In genomic region chr1:201113451-201114244, GRCh38 we compare ENCODE assay signal across 10 cellular contexts. TPM values are rescaled to one million over a fixed set of nuclear protein-coding genes. Genes with fewer than 3 reads are reported as not detected.
A peak's percentile ranks its signal among the peaks of the same experiment; 100 is the strongest.
DNase-seq lines count a peak whose midpoint lies in the region; ATAC-seq, FAIRE-seq and TF ChIP-seq lines count a peak whose summit lies in the region.
"Had no signal": no experiment of that assay in that cellular context is flagged by ENCODE, and none has a peak within 500 bp of the region (broad histone marks: within the 10 kb centered on the region; RNA-seq: fewer than 3 reads in every experiment).

No MANE protein-coding gene starts in this region.

- H3K36me3 ChIP-seq in BLaER1 (peaks cover 10% of the 10 kb centered on the region; the same call in 1 of the 2 replicates), HUES64 (ENCODE audit: insufficient read depth, low read length) (no peaks in the 10 kb centered on the region), bronchial epithelial cell (ENCODE audit: control insufficient read depth, insufficient read depth, low read length) (no peaks in the 10 kb centered on the region), gastroesophageal sphincter (no peaks in the 10 kb centered on the region)

- ATAC-seq in HG03095 (IDR thresholded peaks at IDR 0.05; ENCODE audit: unreplicated experiment) (no peak), gastroesophageal sphincter (no peak), left ventricle myocardium superior (no peak)

- WGBS in HUES64: 48% methylated on average over 13 of the region's 17 CpGs
- 49 to 66% methylated on average over 10 to 12 of the region's 17 CpGs for WGBS in gastroesophageal sphincter (ENCODE audit: low coverage in 1 of 2), 2 donors

- intact Hi-C loops in left ventricle myocardium superior (cut with micrococcal nuclease): no loop called here

- DNase-seq in bronchial epithelial cell (ENCODE audit: low read depth) (peak; percentile 17), neural crest cell (ENCODE audit: low read depth, low spot score) (no peak), left ventricle myocardium superior (no peak), cerebellar cortex (ENCODE audit: low spot score) (no peak)

- peaks cover 29% of the 10 kb centered on the region for H3K27me3 Mint-ChIP-seq in neural crest cell (ENCODE audit: low read depth)

- H3K9ac ChIP-seq in BLaER1 (peak overlapping the region; percentile 81), HUES64 (ENCODE audit: low read depth, low read length) (0 out of 2 replicates have a peak overlapping the region, but pooled peaks have one; percentile 21)

- FAIRE-seq in bronchial epithelial cell (lab: Jason Lieb, UNC): no peak

- H3K9me3 ChIP-seq in BLaER1 (no peaks in the 10 kb centered on the region), HUES64 (ENCODE audit: insufficient read depth, low read depth, low read length) (no peaks in the 10 kb centered on the region), gastroesophageal sphincter (no peaks in the 10 kb centered on the region)

- H3K27ac Mint-ChIP-seq in neural crest cell (ENCODE audit: unreplicated experiment): no peak overlapping the region

- H3K4me1 ChIP-seq in BLaER1 (peaks cover 57% of the 10 kb centered on the region), HUES64 (ENCODE audit: insufficient read depth, low read length) (0 out of 2 replicates have a peak, but pooled peaks cover 3% of the 10 kb centered on the region), gastroesophageal sphincter (peaks cover 0 to 19% (median 0%) of the 10 kb centered on the region in 3 donors)

- no peak for TF ChIP-seq POLR2A in gastroesophageal sphincter (IDR thresholded peaks at IDR 0.05)

- H3K4me3 Mint-ChIP-seq in neural crest cell: peak overlapping the region; percentile 77

- no peaks in the 10 kb centered on the region for H3K9me3 Mint-ChIP-seq in neural crest cell

- H3K36me3 Mint-ChIP-seq in neural crest cell (ENCODE audit: low read depth): no peaks in the 10 kb centered on the region

- H3K27ac ChIP-seq in BLaER1: peak overlapping the region; percentile 83
- no peak overlapping the region for H3K27ac ChIP-seq in HUES64 (ENCODE audit: low read depth, low read length)
- H3K27ac ChIP-seq in gastroesophageal sphincter: peak overlapping the region in 2 of 4 donors; percentile 44 to 74

- no peak for TF ChIP-seq EP300 in gastroesophageal sphincter (IDR thresholded peaks at IDR 0.05)

- H3K4me3 ChIP-seq in BLaER1: peak overlapping the region; percentile 71
- peak overlapping the region; percentile 56 for H3K4me3 ChIP-seq in HUES64 (ENCODE audit: low read length)
- H3K4me3 ChIP-seq in bronchial epithelial cell (ENCODE audit: low read depth, low read length): peak overlapping the region; percentile 61
- peak overlapping the region in 1 of 2 donors; percentile 64 for H3K4me3 ChIP-seq in gastroesophageal sphincter

- TF ChIP-seq CTCF in bronchial epithelial cell (IDR thresholded peaks at IDR 0.05; ENCODE audit: insufficient read depth, low read length, severe bottlenecking): no peak
- no peak for TF ChIP-seq CTCF in neural crest cell (conservative IDR thresholded peaks at IDR 0.05)
- no peak for TF ChIP-seq CTCF in gastroesophageal sphincter (IDR thresholded peaks at IDR 0.05)

- peaks cover 9% of the 10 kb centered on the region for H3K4me1 Mint-ChIP-seq in neural crest cell

- no peaks in the 10 kb centered on the region for H4K20me1 ChIP-seq in BLaER1

- H3K27me3 ChIP-seq in BLaER1: no peaks in the 10 kb centered on the region
- H3K27me3 ChIP-seq in HUES64 (ENCODE audit: insufficient read depth, low read length): peaks cover 53% of the 10 kb centered on the region
- H3K27me3 ChIP-seq in bronchial epithelial cell (ENCODE audit: control insufficient read depth, insufficient read depth, low read length): peaks cover 2% of the 10 kb centered on the region
- peaks cover 5% of the 10 kb centered on the region for H3K27me3 ChIP-seq in gastroesophageal sphincter

- peak overlapping the region; percentile 89 for H3K4me2 ChIP-seq in BLaER1

RNA-seq across cellular contexts. Expression of gene CACNA1S, which starts 1.4 kb away (rescaled TPM):
- polyA plus RNA-seq in HUES64 (2013, experiment 1 of 2): 0.10 TPM
- polyA plus RNA-seq in HUES64 (2013, experiment 2 of 2): 0.13 TPM
- total RNA-seq in bronchial epithelial cell (not detected in 2 replicates), neural crest cell (0.07 TPM in 2 replicates), gastroesophageal sphincter (not detected), left ventricle myocardium superior (not detected)

RNA-seq across cellular contexts. Expression of gene ASCL5, which starts 13.3 kb away (rescaled TPM):
- polyA plus RNA-seq in HUES64 (2013, experiment 1 of 2): not detected
- polyA plus RNA-seq in HUES64 (2013, experiment 2 of 2): not detected
- total RNA-seq in bronchial epithelial cell: under 0.01 and 0.13 TPM in 2 replicates
- total RNA-seq in neural crest cell: not detected in 2 replicates
- not detected for total RNA-seq in gastroesophageal sphincter
- total RNA-seq in left ventricle myocardium superior: not detected
- total RNA-seq: myocyte, temporal lobe had no signal

RNA-seq across cellular contexts. Expression of gene TMEM9, which starts 40.6 kb away (rescaled TPM):
- polyA plus RNA-seq in HUES64 (2013, experiment 1 of 2): 70.2 TPM
- 71.6 TPM for polyA plus RNA-seq in HUES64 (2013, experiment 2 of 2)
- total RNA-seq in bronchial epithelial cell (66.9 and 104 TPM in 2 replicates), neural crest cell (78.1 and 89.4 TPM in 2 replicates), gastroesophageal sphincter (10 to 100 TPM; 51.7 to 61.5 (median 56.7) TPM), left ventricle myocardium superior (20.5 TPM)
